In genomic region chr5:1343931-1344901, GRCh38 we compare ENCODE assay signal across 8 cellular contexts. TPM values are rescaled to one million over a fixed set of nuclear protein-coding genes. Genes with fewer than 3 reads are reported as not detected.
DNase-seq lines count a peak whose midpoint lies in the region; ATAC-seq and TF ChIP-seq lines count a peak whose summit lies in the region.

No MANE protein-coding gene starts in this region.

- TF ChIP-seq POLR2A in vagina (IDR thresholded peaks at IDR 0.05): no peak

- no peak for TF ChIP-seq CTCF in coronary artery (IDR thresholded peaks at IDR 0.05)
- TF ChIP-seq CTCF in vagina (IDR thresholded peaks at IDR 0.05): no peak

- peak overlapping the region; percentile 61 for H3K9ac ChIP-seq in mucosa of stomach (ENCODE audit: low read length)

- no peaks in the 10 kb centered on the region for H3K36me3 ChIP-seq in mucosa of stomach (ENCODE audit: control insufficient read depth, insufficient read depth, low read length)
- peaks cover 0 to 15% of the 10 kb centered on the region in 2 donors for H3K36me3 ChIP-seq in vagina

- H3K4me3 ChIP-seq in coronary artery (peak overlapping the region; percentile 94), mucosa of stomach (ENCODE audit: low read length) (peak overlapping the region; percentile 7), vagina (peak overlapping the region; percentile 93 to 94)

- H3K9me3 ChIP-seq in mucosa of stomach (ENCODE audit: control insufficient read depth, low read length) (no peaks in the 10 kb centered on the region), vagina (no peaks in the 10 kb centered on the region)

- peaks cover 12% of the 10 kb centered on the region for H3K4me1 ChIP-seq in mucosa of stomach (ENCODE audit: control insufficient read depth, insufficient read depth, low read length)
- peaks cover 28% of the 10 kb centered on the region for H3K4me1 ChIP-seq in vagina

- ATAC-seq in HG03039 (IDR thresholded peaks at IDR 0.05; ENCODE audit: unreplicated experiment) (peak; percentile 29), SK-N-SH treated with all-trans-retinoic acid at 6 μM for 48 hours (peak; percentile 30)

- intact Hi-C loops in vagina (cut with DNase I): no loop called here

- H3K27ac ChIP-seq in coronary artery (peak overlapping the region in 1 of 2 donors; percentile 80), vagina (no peak overlapping the region)

- H3K27me3 ChIP-seq in mucosa of stomach (ENCODE audit: control insufficient read depth, insufficient read depth, low read length) (no peaks in the 10 kb centered on the region), vagina (no peaks in the 10 kb centered on the region)

- peak; percentile 13 for DNase-seq in activated T-cell treated with anti-CD3 and anti-CD28 coated beads for 48 hours (ENCODE audit: low read depth)
- no peak for DNase-seq in activated T-cell treated with anti-CD3 and anti-CD28 coated beads for 4 hours
- no peak for DNase-seq in coronary artery (ENCODE audit: low spot score)
- DNase-seq in vagina (ENCODE audit: extremely low spot score in 2 of 2): no peak
- no peak for DNase-seq in anterior cingulate cortex (lab: John Stamatoyannopoulos, UW)

TF ChIP-seq in SK-N-SH treated with all-trans-retinoic acid at 6 μM for 48 hours, 23 proteins besides CTCF, POLR2A, EP300 and RAD21:
- TF ChIP-seq, protein P1, sequence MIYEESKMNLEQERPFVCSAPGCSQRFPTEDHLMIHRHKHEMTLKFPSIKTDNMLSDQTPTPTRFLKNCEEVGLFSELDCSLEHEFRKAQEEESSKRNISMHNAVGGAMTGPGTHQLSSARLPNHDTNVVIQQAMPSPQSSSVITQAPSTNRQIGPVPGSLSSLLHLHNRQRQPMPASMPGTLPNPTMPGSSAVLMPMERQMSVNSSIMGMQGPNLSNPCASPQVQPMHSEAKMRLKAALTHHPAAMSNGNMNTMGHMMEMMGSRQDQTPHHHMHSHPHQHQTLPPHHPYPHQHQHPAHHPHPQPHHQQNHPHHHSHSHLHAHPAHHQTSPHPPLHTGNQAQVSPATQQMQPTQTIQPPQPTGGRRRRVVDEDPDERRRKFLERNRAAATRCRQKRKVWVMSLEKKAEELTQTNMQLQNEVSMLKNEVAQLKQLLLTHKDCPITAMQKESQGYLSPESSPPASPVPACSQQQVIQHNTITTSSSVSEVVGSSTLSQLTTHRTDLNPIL (CRISPR knock-in tag; IDR thresholded peaks at IDR 0.05; ENCODE audit: low read depth): no peak
- TF ChIP-seq ZNF565 (CRISPR knock-in tag; conservative IDR thresholded peaks at IDR 0.05; ENCODE audit: low read depth) (no peak), OSR1 (CRISPR knock-in tag; IDR thresholded peaks at IDR 0.05) (no peak), CSDC2 (CRISPR knock-in tag; IDR thresholded peaks at IDR 0.05) (no peak), RARB (CRISPR knock-in tag; IDR thresholded peaks at IDR 0.05) (no peak), GLIS3 (CRISPR knock-in tag; IDR thresholded peaks at IDR 0.05) (no peak), ISL1 (CRISPR knock-in tag; IDR thresholded peaks at IDR 0.05) (no peak), PATZ1 (CRISPR knock-in tag; IDR thresholded peaks at IDR 0.05; ENCODE audit: borderline replicate concordance) (no peak), SNAI2 (CRISPR knock-in tag; IDR thresholded peaks at IDR 0.05) (no peak), ZNF8 (CRISPR knock-in tag; IDR thresholded peaks at IDR 0.05) (no peak), BACH2 (CRISPR knock-in tag; IDR thresholded peaks at IDR 0.05; ENCODE audit: borderline replicate concordance) (no peak), ARNTL (CRISPR knock-in tag; IDR thresholded peaks at IDR 0.05; ENCODE audit: borderline replicate concordance, low read depth) (no peak), ZFP30 (CRISPR knock-in tag; IDR thresholded peaks at IDR 0.05) (no peak), TCF4 (CRISPR knock-in tag; IDR thresholded peaks at IDR 0.05; ENCODE audit: borderline replicate concordance) (no peak), ZFP3 (CRISPR knock-in tag; IDR thresholded peaks at IDR 0.05) (no peak), CSRNP3 (CRISPR knock-in tag; IDR thresholded peaks at IDR 0.05) (no peak)

RNA-seq across cellular contexts. Expression of gene CLPTM1L, which starts 0.7 kb away (rescaled TPM):
- total RNA-seq in vagina: 40.0 TPM

RNA-seq across cellular contexts. Expression of gene TERT, which starts 49.3 kb away (rescaled TPM):
- total RNA-seq in vagina: not detected

Comparison
In these comparisons a context has a peak if more than half of its experiments do, and no peak if none do; other contexts are left out.
1. H3K4me3 ChIP-seq: peak in every context shown above with its lines; median percentile 94 in coronary artery; 94 in vagina; 7 in mucosa of stomach.